8 cellular contexts compared by ENCODE assay signal in the genomic region with DNA sequence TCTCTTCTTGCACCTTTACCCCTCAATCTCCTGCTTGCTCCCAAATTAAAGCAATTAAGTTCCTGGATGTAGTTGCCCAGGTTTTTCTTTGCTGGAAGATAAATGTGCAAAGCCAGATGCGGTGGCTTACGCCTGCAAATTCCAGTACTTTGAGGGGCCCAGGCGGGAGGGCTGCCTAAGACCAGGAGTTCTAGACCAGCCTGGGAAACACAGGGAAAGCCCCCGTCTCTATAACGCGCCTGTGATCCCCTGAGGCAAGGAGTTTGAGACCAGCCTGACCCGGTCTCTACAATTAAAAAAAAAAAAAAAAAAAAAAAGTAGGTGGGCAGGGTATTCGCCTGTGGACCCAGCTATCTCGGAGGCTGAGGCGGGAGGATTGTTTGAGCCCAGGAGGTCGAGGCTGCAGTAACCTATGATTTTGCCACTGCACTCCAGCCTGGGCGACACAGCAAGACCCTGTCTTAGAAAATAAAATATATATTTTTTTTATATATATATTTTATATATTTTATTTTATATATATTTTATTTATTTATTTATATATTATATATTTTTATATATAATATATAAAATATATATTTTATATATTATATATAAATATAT. TPM values are rescaled to one million over a fixed set of nuclear protein-coding genes. Genes with fewer than 3 reads are reported as not detected.
A peak's percentile ranks its signal among the peaks of the same experiment; 100 is the strongest.
DNase-seq lines count a peak whose midpoint lies in the region; ATAC-seq lines count a peak whose summit lies in the region.

No MANE protein-coding gene starts in this region.

- POLR2A ChIA-PET in activated CD4-positive, alpha-beta memory T cell treated with anti-CD3 and anti-CD28 coated beads for 36 hours (lab: Charles Lee) = no interaction called here

- H3K27me3 Mint-ChIP-seq in activated CD4-positive, alpha-beta memory T cell treated with anti-CD3 and anti-CD28 coated beads for 36 hours = peaks cover 6% of the 10 kb centered on the region

- DNase-seq in NCI-H748 (lab: John Stamatoyannopoulos, UW; ENCODE audit: unreplicated experiment) = peak; percentile 50
- no peak for DNase-seq in NCI-H748 treated with DMSO at 0.1 percent for 48 hours (lab: John Stamatoyannopoulos, UW)
- peak; percentile 11 for DNase-seq in activated CD4-positive, alpha-beta memory T cell treated with anti-CD3 and anti-CD28 coated beads for 36 hours
- no peak for DNase-seq in stimulated activated effector memory CD8-positive, alpha-beta T cell treated with anti-CD3 and anti-CD28 coated beads, Interleukin-12 subunit alpha, Interleukin-12 subunit beta, amount 100 ng/mL, for 72 hours (ENCODE audit: low spot score in 2 of 2)
- no peak for DNase-seq in left cardiac atrium
- DNase-seq in UCSD-AML1 (lab: John Stamatoyannopoulos, UW; ENCODE audit: unreplicated experiment) = no peak

- H3K36me3 Mint-ChIP-seq in activated CD4-positive, alpha-beta memory T cell treated with anti-CD3 and anti-CD28 coated beads for 36 hours = no peaks in the 10 kb centered on the region
- H3K36me3 Mint-ChIP-seq in stimulated activated effector memory CD8-positive, alpha-beta T cell treated with anti-CD3 and anti-CD28 coated beads, Interleukin-12 subunit alpha, Interleukin-12 subunit beta, amount 100 ng/mL, for 72 hours = peaks cover 7% of the 10 kb centered on the region

- H3K27ac Mint-ChIP-seq in activated CD4-positive, alpha-beta memory T cell treated with anti-CD3 and anti-CD28 coated beads for 36 hours = no peak overlapping the region
- peak overlapping the region; percentile 34 for H3K27ac Mint-ChIP-seq in stimulated activated effector memory CD8-positive, alpha-beta T cell treated with anti-CD3 and anti-CD28 coated beads, Interleukin-12 subunit alpha, Interleukin-12 subunit beta, amount 100 ng/mL, for 72 hours

- no peak for ATAC-seq in stimulated activated effector memory CD8-positive, alpha-beta T cell treated with anti-CD3 and anti-CD28 coated beads, Interleukin-12 subunit alpha, Interleukin-12 subunit beta, amount 100 ng/mL, for 72 hours
- ATAC-seq in GM19397 (IDR thresholded peaks at IDR 0.05; ENCODE audit: unreplicated experiment) (no peak), left cardiac atrium (no peak)

- no peaks in the 10 kb centered on the region for H3K9me3 Mint-ChIP-seq in activated CD4-positive, alpha-beta memory T cell treated with anti-CD3 and anti-CD28 coated beads for 36 hours
- H3K9me3 Mint-ChIP-seq in stimulated activated effector memory CD8-positive, alpha-beta T cell treated with anti-CD3 and anti-CD28 coated beads, Interleukin-12 subunit alpha, Interleukin-12 subunit beta, amount 100 ng/mL, for 72 hours = no peaks in the 10 kb centered on the region

- H3K4me3 Mint-ChIP-seq in activated CD4-positive, alpha-beta memory T cell treated with anti-CD3 and anti-CD28 coated beads for 36 hours = peak overlapping the region; percentile 68
- H3K4me3 Mint-ChIP-seq in stimulated activated effector memory CD8-positive, alpha-beta T cell treated with anti-CD3 and anti-CD28 coated beads, Interleukin-12 subunit alpha, Interleukin-12 subunit beta, amount 100 ng/mL, for 72 hours = peak overlapping the region; percentile 75

- H3K9me3 ChIP-seq in iPS-18c (ENCODE audit: control insufficient read depth, insufficient read depth, low read length) = no peaks in the 10 kb centered on the region

- intact Hi-C loops in activated CD4-positive, alpha-beta memory T cell treated with anti-CD3 and anti-CD28 coated beads for 36 hours (cut with micrococcal nuclease) = loop anchor here (2.0 kb wide), 1 partner anchor 136 kb away; a partner anchor contains a TSS
- intact Hi-C loops in left cardiac atrium (cut with DNase I) = no loop called here

- H3K4me1 Mint-ChIP-seq in activated CD4-positive, alpha-beta memory T cell treated with anti-CD3 and anti-CD28 coated beads for 36 hours (ENCODE audit: low read depth) = peaks cover 25% of the 10 kb centered on the region
- H3K4me1 Mint-ChIP-seq in stimulated activated effector memory CD8-positive, alpha-beta T cell treated with anti-CD3 and anti-CD28 coated beads, Interleukin-12 subunit alpha, Interleukin-12 subunit beta, amount 100 ng/mL, for 72 hours = peaks cover 23% of the 10 kb centered on the region

- CTCF ChIA-PET in activated CD4-positive, alpha-beta memory T cell treated with anti-CD3 and anti-CD28 coated beads for 36 hours (lab: Charles Lee) = interaction anchor here (1.5 kb wide), 1 partner anchor 75 kb away, joined by 4 read pairs; no protein-coding TSS in a partner anchor

- H3K4me3 ChIP-seq in iPS-18c (ENCODE audit: insufficient read depth, low read depth, low read length) = peak overlapping the region; percentile 47; the same call in 1 of the 2 replicates

RNA-seq across cellular contexts. Expression of a gene that starts 0.5 kb away (rescaled TPM):
- under 1 TPM in 1 of 2 experiments, not detected in 1; 0.31 TPM for total RNA-seq in activated CD4-positive, alpha-beta memory T cell treated with anti-CD3 and anti-CD28 coated beads for 36 hours
- under 1 TPM in 1 of 2 donors, not detected in 1; 0.05 TPM for total RNA-seq in left cardiac atrium

RNA-seq across cellular contexts. Expression of a gene that starts 44.4 kb away (rescaled TPM):
- 10 to 100 TPM; 20.0 to 23.4 TPM for total RNA-seq in activated CD4-positive, alpha-beta memory T cell treated with anti-CD3 and anti-CD28 coated beads for 36 hours
- total RNA-seq in left cardiac atrium = 10 to 100 TPM; 32.8 to 43.4 TPM

Comparison
In these comparisons a context has a peak if more than half of its experiments do, and no peak if none do; other contexts are left out.
1. DNase-seq: peak in NCI-H748 (single experiment) and activated CD4-positive, alpha-beta memory T cell treated with anti-CD3 and anti-CD28 coated beads for 36 hours (single experiment); none in NCI-H748 treated with DMSO at 0.1 percent for 48 hours (single experiment), stimulated activated effector memory CD8-positive, alpha-beta T cell treated with anti-CD3 and anti-CD28 coated beads, Interleukin-12 subunit alpha, Interleukin-12 subunit beta, amount 100 ng/mL, for 72 hours (0 of 2), left cardiac atrium (single experiment) and UCSD-AML1 (single experiment).